Comparison of ENCODE assay signal across 17 cellular contexts in the genomic region with DNA sequence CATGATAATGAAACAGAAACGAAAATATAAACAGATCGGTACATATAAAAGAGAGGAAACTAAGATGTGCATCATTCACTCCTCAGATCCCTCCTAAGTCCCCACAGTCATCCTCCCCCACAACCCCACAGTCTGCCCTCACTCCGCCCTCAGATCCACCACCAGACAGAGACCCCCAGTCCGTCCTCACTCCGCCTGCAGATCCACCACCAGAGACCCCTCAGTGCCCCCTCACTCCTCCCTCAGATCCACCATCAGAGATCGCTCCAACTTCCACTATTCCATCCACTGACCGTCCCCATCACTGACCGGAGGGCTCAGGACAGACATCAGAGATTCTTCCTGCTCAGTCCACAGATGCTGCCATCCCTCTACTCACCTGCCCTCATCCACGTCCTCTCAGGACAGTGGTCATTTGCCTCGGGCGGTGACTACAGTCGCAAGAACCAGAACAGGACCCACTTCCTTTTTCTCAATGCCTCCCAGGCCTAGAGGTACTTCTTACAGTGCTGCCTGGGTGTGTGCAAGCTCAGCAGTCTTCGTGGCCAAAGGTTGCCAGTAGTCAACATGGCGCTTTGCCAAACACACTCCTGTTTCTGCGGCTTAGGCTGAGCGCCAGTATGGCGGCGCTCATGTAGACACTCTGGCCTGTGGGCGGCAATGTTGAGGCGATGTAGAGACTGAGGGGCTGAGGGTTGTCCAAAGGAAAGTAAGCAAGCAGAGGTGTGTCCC. TPM values are rescaled to one million over a fixed set of nuclear protein-coding genes. Genes with fewer than 3 reads are reported as not detected.
DNase-seq lines count a peak whose midpoint lies in the region; ATAC-seq and TF ChIP-seq lines count a peak whose summit lies in the region.
"Had no signal": no experiment of that assay in that cellular context is flagged by ENCODE, and none has a peak within 500 bp of the region (broad histone marks: within the 10 kb centered on the region; RNA-seq: fewer than 3 reads in every experiment).

No MANE protein-coding gene starts in this region.

- POLR2A ChIA-PET in activated naive CD8-positive, alpha-beta T cell treated with anti-CD3 and anti-CD28 coated beads, Interleukin-2, amount 10 ng/mL, durations not matched to agents 7 days and 5 days (lab: Charles Lee): no interaction called here

- no peak for TF ChIP-seq EP300 in transverse colon (IDR thresholded peaks at IDR 0.05; ENCODE audit: low read depth)

- no peaks in the 10 kb centered on the region for H3K36me3 ChIP-seq in transverse colon
- H3K36me3 ChIP-seq: heart left ventricle, SJSA1 had no signal

- H3K27ac Mint-ChIP-seq in activated naive CD8-positive, alpha-beta T cell treated with anti-CD3 and anti-CD28 coated beads, Interleukin-2, amount 10 ng/mL, durations not matched to agents 7 days and 5 days: no peak overlapping the region
- H3K27ac Mint-ChIP-seq in activated naive CD8-positive, alpha-beta T cell treated with anti-CD3 and anti-CD28 coated beads for 36 hours: no peak overlapping the region
- H3K27ac Mint-ChIP-seq: activated CD4-positive, alpha-beta T cell treated with anti-CD3 and anti-CD28 coated beads, Interleukin-2, amount 10 ng/mL, durations not matched to agents 7 days and 5 days; B cell had no signal

- no peaks in the 10 kb centered on the region for H3K36me3 Mint-ChIP-seq in activated naive CD8-positive, alpha-beta T cell treated with anti-CD3 and anti-CD28 coated beads, Interleukin-2, amount 10 ng/mL, durations not matched to agents 7 days and 5 days
- H3K36me3 Mint-ChIP-seq in activated naive CD8-positive, alpha-beta T cell treated with anti-CD3 and anti-CD28 coated beads for 36 hours: peaks cover 2% of the 10 kb centered on the region

- in situ Hi-C loops in transverse colon (cut with MboI; ENCODE audit: low pct_ligation_motif_present in 1 of 4, low pct_unique_long_range_greater_than_20kb in 1 of 4, low sequenced_read_pairs in 3 of 4): no loop called here

- no peak overlapping the region for H3K4me3 ChIP-seq in transverse colon
- H3K4me3 ChIP-seq: dorsolateral prefrontal cortex, heart left ventricle, SJSA1, smooth muscle cell had no signal

- H3K27ac ChIP-seq in transverse colon: peak overlapping the region; percentile 62 to 71 (median 65)
- H3K27ac ChIP-seq: dorsolateral prefrontal cortex, heart left ventricle, SJSA1 had no signal

- ATAC-seq in activated naive CD8-positive, alpha-beta T cell treated with anti-CD3 and anti-CD28 coated beads, Interleukin-2, amount 10 ng/mL, durations not matched to agents 7 days and 5 days (ENCODE audit: low read depth): no peak
- ATAC-seq in GM18867 (IDR thresholded peaks at IDR 0.05; ENCODE audit: unreplicated experiment) (no peak), HG02884 (IDR thresholded peaks at IDR 0.05; ENCODE audit: unreplicated experiment) (no peak)

- intact Hi-C loops in transverse colon (cut with DNase I; ENCODE audit: low total_unique reads): no loop called here

- WGBS in transverse colon (ENCODE audit: low coverage in 1 of 2), 2 donors: 66 to 76% methylated on average over 2 to 20 of the region's 20 CpGs

- no peak for TF ChIP-seq POLR2A in transverse colon (IDR thresholded peaks at IDR 0.05)

- no peak overlapping the region for H3K4me3 Mint-ChIP-seq in activated naive CD8-positive, alpha-beta T cell treated with anti-CD3 and anti-CD28 coated beads, Interleukin-2, amount 10 ng/mL, durations not matched to agents 7 days and 5 days
- no peak overlapping the region for H3K4me3 Mint-ChIP-seq in activated naive CD8-positive, alpha-beta T cell treated with anti-CD3 and anti-CD28 coated beads for 36 hours
- H3K4me3 Mint-ChIP-seq: activated CD4-positive, alpha-beta T cell treated with anti-CD3 and anti-CD28 coated beads, Interleukin-2, amount 10 ng/mL, durations not matched to agents 7 days and 5 days; B cell had no signal

- H3K27me3 ChIP-seq in transverse colon: no peaks in the 10 kb centered on the region
- H3K27me3 ChIP-seq: dorsolateral prefrontal cortex, heart left ventricle, SJSA1 had no signal

- H3K4me1 Mint-ChIP-seq in activated naive CD8-positive, alpha-beta T cell treated with anti-CD3 and anti-CD28 coated beads, Interleukin-2, amount 10 ng/mL, durations not matched to agents 7 days and 5 days: no peaks in the 10 kb centered on the region
- no peaks in the 10 kb centered on the region for H3K4me1 Mint-ChIP-seq in activated naive CD8-positive, alpha-beta T cell treated with anti-CD3 and anti-CD28 coated beads for 36 hours
- H3K4me1 Mint-ChIP-seq: activated CD4-positive, alpha-beta T cell treated with anti-CD3 and anti-CD28 coated beads, Interleukin-2, amount 10 ng/mL, durations not matched to agents 7 days and 5 days; B cell had no signal

- H3K9me3 Mint-ChIP-seq in activated naive CD8-positive, alpha-beta T cell treated with anti-CD3 and anti-CD28 coated beads, Interleukin-2, amount 10 ng/mL, durations not matched to agents 7 days and 5 days: peaks cover 2% of the 10 kb centered on the region
- peaks cover 4% of the 10 kb centered on the region for H3K9me3 Mint-ChIP-seq in activated naive CD8-positive, alpha-beta T cell treated with anti-CD3 and anti-CD28 coated beads for 36 hours
- H3K9me3 Mint-ChIP-seq: activated CD4-positive, alpha-beta T cell treated with anti-CD3 and anti-CD28 coated beads, Interleukin-2, amount 10 ng/mL, durations not matched to agents 7 days and 5 days had no signal

- H3K4me1 ChIP-seq in transverse colon: no peaks in the 10 kb centered on the region
- H3K4me1 ChIP-seq: heart left ventricle, SJSA1 had no signal

- no peaks in the 10 kb centered on the region for H3K9me3 ChIP-seq in transverse colon
- H3K9me3 ChIP-seq: SJSA1 had no signal

- H3K27me3 Mint-ChIP-seq in activated naive CD8-positive, alpha-beta T cell treated with anti-CD3 and anti-CD28 coated beads, Interleukin-2, amount 10 ng/mL, durations not matched to agents 7 days and 5 days: peaks cover 9% of the 10 kb centered on the region
- peaks cover 10% of the 10 kb centered on the region for H3K27me3 Mint-ChIP-seq in activated naive CD8-positive, alpha-beta T cell treated with anti-CD3 and anti-CD28 coated beads for 36 hours
- H3K27me3 Mint-ChIP-seq: B cell had no signal

- peak in 4 of 5 experiments; percentile 27 to 64 (median 47) for TF ChIP-seq CTCF in transverse colon (IDR thresholded peaks at IDR 0.05)

- DNase-seq in activated naive CD8-positive, alpha-beta T cell treated with anti-CD3 and anti-CD28 coated beads, Interleukin-2, amount 10 ng/mL, durations not matched to agents 7 days and 5 days: peak; percentile 4
- no peak for DNase-seq in activated naive CD8-positive, alpha-beta T cell treated with anti-CD3 and anti-CD28 coated beads for 36 hours
- DNase-seq in NCI-H774 (lab: John Stamatoyannopoulos, UW) (peak; percentile 65), glomerular visceral epithelial cell (ENCODE audit: extremely low spot score) (peak; percentile 55), transverse colon (peak; percentile 94)
- DNase-seq in stimulated activated CD4-positive, alpha-beta T cell treated with anti-CD3 and anti-CD28 coated beads, Interleukin-15, amount 100 ng/mL, for 24 hours: no peak
- DNase-seq: activated CD4-positive, alpha-beta T cell treated with anti-CD3 and anti-CD28 coated beads, Interleukin-2, amount 10 ng/mL, durations not matched to agents 7 days and 5 days; activated naive CD4-positive, alpha-beta T cell treated with anti-CD3 and anti-CD28 coated beads, Interleukin-2, amount 50 U/mL, for 16 hours; dorsolateral prefrontal cortex; heart left ventricle; NCI-H1694 treated with DMSO at 0.1 percent for 48 hours had no signal

RNA-seq across cellular contexts. Expression of gene SPATA31C1, which starts 8.3 kb away (rescaled TPM):
- total RNA-seq in activated naive CD8-positive, alpha-beta T cell treated with anti-CD3 and anti-CD28 coated beads, Interleukin-2, amount 10 ng/mL, durations not matched to agents 7 days and 5 days: not detected
- not detected for total RNA-seq in activated naive CD8-positive, alpha-beta T cell treated with anti-CD3 and anti-CD28 coated beads for 36 hours
- total RNA-seq in transverse colon: not detected
- total RNA-seq: activated CD4-positive, alpha-beta T cell treated with anti-CD3 and anti-CD28 coated beads, Interleukin-2, amount 10 ng/mL, durations not matched to agents 7 days and 5 days; B cell; heart left ventricle; mononuclear cell; SJSA1; smooth muscle cell had no signal

RNA-seq across cellular contexts. Expression of gene SPATA31E1, which starts 26.8 kb away (rescaled TPM):
- not detected for total RNA-seq in activated naive CD8-positive, alpha-beta T cell treated with anti-CD3 and anti-CD28 coated beads, Interleukin-2, amount 10 ng/mL, durations not matched to agents 7 days and 5 days
- total RNA-seq in activated naive CD8-positive, alpha-beta T cell treated with anti-CD3 and anti-CD28 coated beads for 36 hours: not detected
- total RNA-seq in transverse colon: not detected
- total RNA-seq: activated CD4-positive, alpha-beta T cell treated with anti-CD3 and anti-CD28 coated beads, Interleukin-2, amount 10 ng/mL, durations not matched to agents 7 days and 5 days; B cell; heart left ventricle; mononuclear cell; smooth muscle cell had no signal

Comparison
In these comparisons a context has a peak if more than half of its experiments do, and no peak if none do; other contexts are left out.
1. DNase-seq: peak in activated naive CD8-positive, alpha-beta T cell treated with anti-CD3 and anti-CD28 coated beads, Interleukin-2, amount 10 ng/mL, durations not matched to agents 7 days and 5 days (single experiment), NCI-H774 (single experiment), glomerular visceral epithelial cell (single experiment) and transverse colon (single experiment); none in activated naive CD8-positive, alpha-beta T cell treated with anti-CD3 and anti-CD28 coated beads for 36 hours (single experiment) and stimulated activated CD4-positive, alpha-beta T cell treated with anti-CD3 and anti-CD28 coated beads, Interleukin-15, amount 100 ng/mL, for 24 hours (single experiment).